8 cellular contexts compared by ENCODE assay signal in the genomic region with DNA sequence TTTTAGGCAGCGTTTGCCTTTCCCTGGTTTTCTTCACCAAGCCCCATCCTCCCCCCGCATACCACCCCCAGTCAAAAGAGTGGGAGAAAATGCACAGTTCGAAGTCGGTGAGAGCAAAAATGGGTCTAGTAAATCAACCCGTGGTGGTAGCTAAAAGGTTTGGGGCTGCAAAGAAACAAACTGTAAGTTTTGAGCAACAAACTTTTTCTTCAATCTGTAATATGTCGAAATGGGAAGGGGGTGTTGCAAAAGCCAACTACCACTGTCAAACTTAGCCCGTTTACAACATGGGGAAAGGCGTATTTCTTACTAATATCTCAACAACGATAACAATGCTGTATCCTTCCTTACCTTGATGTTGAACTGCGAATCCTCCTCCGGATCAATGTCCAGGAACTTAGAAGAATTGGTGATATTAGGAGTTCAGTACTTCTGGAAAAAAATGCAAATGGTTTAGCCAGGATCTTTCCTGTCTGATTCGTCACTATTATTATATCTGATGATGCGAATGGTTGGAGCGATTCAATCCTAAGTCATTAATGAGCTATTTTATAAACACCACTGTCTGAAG. TPM values are rescaled to one million over a fixed set of nuclear protein-coding genes. Genes with fewer than 3 reads are reported as not detected.
DNase-seq lines count a peak whose midpoint lies in the region; ATAC-seq and TF ChIP-seq lines count a peak whose summit lies in the region.

No MANE protein-coding gene starts in this region.

- peaks cover 27% of the 10 kb centered on the region for H3K4me1 Mint-ChIP-seq in activated CD4-positive, alpha-beta T cell treated with anti-CD3 and anti-CD28 coated beads for 36 hours
- H3K4me1 Mint-ChIP-seq in endothelial cell (ENCODE audit: unreplicated experiment) = peaks cover 18% of the 10 kb centered on the region

- CTCF ChIA-PET in activated CD4-positive, alpha-beta T cell treated with anti-CD3 and anti-CD28 coated beads for 36 hours (lab: Charles Lee) = interaction anchor here (0.6 kb wide), 1 partner anchor 1151 kb away, joined by 3 read pairs; no protein-coding TSS in a partner anchor
- CTCF ChIA-PET in PC-9 (lab: Charles Lee) = interaction anchor here (0.6 kb wide), 1 partner anchor 11 kb away, joined by 3 read pairs; no protein-coding TSS in a partner anchor

- no peak for DNase-seq in activated CD4-positive, alpha-beta T cell treated with anti-CD3 and anti-CD28 coated beads for 36 hours
- no peak for DNase-seq in activated CD4-positive, alpha-beta T cell treated with anti-CD3 and anti-CD28 coated beads, Interleukin-2, amount 50 U/mL, for 4 hours
- DNase-seq in PC-9 = peak in 1 of 2 experiments; percentile 57
- no peak for DNase-seq in endothelial cell (ENCODE audit: low spot score)
- no peak for DNase-seq in ovary
- DNase-seq in NCI-H2081 treated with DMSO at 0.1 percent for 48 hours (lab: John Stamatoyannopoulos, UW) = no peak

- peaks cover 43% of the 10 kb centered on the region for H3K27me3 Mint-ChIP-seq in activated CD4-positive, alpha-beta T cell treated with anti-CD3 and anti-CD28 coated beads for 36 hours
- peaks cover 20% of the 10 kb centered on the region for H3K27me3 Mint-ChIP-seq in endothelial cell (ENCODE audit: unreplicated experiment)

- no peak for TF ChIP-seq CTCF in PC-9 (conservative IDR thresholded peaks at IDR 0.05)
- no peak for TF ChIP-seq CTCF in endothelial cell (IDR thresholded peaks at IDR 0.05; ENCODE audit: unreplicated experiment)
- no peak for TF ChIP-seq CTCF in ovary (IDR thresholded peaks at IDR 0.05)

- H3K36me3 ChIP-seq in PC-9 (ENCODE audit: low read depth) (no peaks in the 10 kb centered on the region), ovary (no peaks in the 10 kb centered on the region)

- H3K27me3 ChIP-seq in PC-9 (ENCODE audit: insufficient read depth, low read depth) (0 out of 2 replicates have a peak, but pooled peaks cover 4% of the 10 kb centered on the region), ovary (peaks cover 3% of the 10 kb centered on the region)

- POLR2A ChIA-PET in activated CD4-positive, alpha-beta T cell treated with anti-CD3 and anti-CD28 coated beads for 36 hours (lab: Charles Lee) = no interaction called here
- POLR2A ChIA-PET in PC-9 (lab: Charles Lee; ENCODE audit: unreplicated experiment) = interaction anchor here (0.7 kb wide), 1 partner anchor 1724 kb away, joined by 3 read pairs; no protein-coding TSS in a partner anchor

- no peak for TF ChIP-seq POLR2A in ovary (IDR thresholded peaks at IDR 0.05)

- no peaks in the 10 kb centered on the region for H3K79me2 ChIP-seq in PC-9 (ENCODE audit: low read depth)

- no peaks in the 10 kb centered on the region for H3K9me3 Mint-ChIP-seq in activated CD4-positive, alpha-beta T cell treated with anti-CD3 and anti-CD28 coated beads for 36 hours (ENCODE audit: low read depth)
- no peaks in the 10 kb centered on the region for H3K9me3 Mint-ChIP-seq in endothelial cell (ENCODE audit: unreplicated experiment)

- WGBS in ovary, 3 donors = 12 to 15% (median 14%) methylated on average over 14 of the region's 14 CpGs

- H3K4me3 ChIP-seq in PC-9 (peak overlapping the region; percentile 69), ovary (peak overlapping the region; percentile 92)

- H3K27ac Mint-ChIP-seq in activated CD4-positive, alpha-beta T cell treated with anti-CD3 and anti-CD28 coated beads for 36 hours = no peak overlapping the region
- H3K27ac Mint-ChIP-seq in endothelial cell (ENCODE audit: unreplicated experiment) = peak overlapping the region; percentile 44

- H3K36me3 Mint-ChIP-seq in activated CD4-positive, alpha-beta T cell treated with anti-CD3 and anti-CD28 coated beads for 36 hours (ENCODE audit: low read depth) = no peaks in the 10 kb centered on the region
- no peaks in the 10 kb centered on the region for H3K36me3 Mint-ChIP-seq in endothelial cell (ENCODE audit: low read depth, unreplicated experiment)

- ATAC-seq in activated CD4-positive, alpha-beta T cell treated with anti-CD3 and anti-CD28 coated beads for 36 hours = no peak
- ATAC-seq in GM21737 (IDR thresholded peaks at IDR 0.05; ENCODE audit: unreplicated experiment) (no peak), HG03571 (IDR thresholded peaks at IDR 0.05; ENCODE audit: unreplicated experiment) (no peak)

- H3K4me2 ChIP-seq in PC-9 = peak overlapping the region; percentile 100

- 0 out of 2 replicates have a peak, but pooled peaks cover 8% of the 10 kb centered on the region for H3F3A ChIP-seq in PC-9 (ENCODE audit: insufficient read depth, low read depth)

- peak overlapping the region; percentile 84 for H2AFZ ChIP-seq in PC-9

- no peaks in the 10 kb centered on the region for H3K9me2 ChIP-seq in PC-9 (ENCODE audit: insufficient read depth)

- H3K9me3 ChIP-seq in PC-9 (ENCODE audit: insufficient read depth, low read depth) (no peaks in the 10 kb centered on the region), ovary (no peaks in the 10 kb centered on the region)

- H3K4me1 ChIP-seq in PC-9 (replicated peaks; ENCODE audit: insufficient read depth) (peaks cover 19% of the 10 kb centered on the region), ovary (ENCODE audit: insufficient read depth) (peaks cover 21% of the 10 kb centered on the region)

- intact Hi-C loops in activated CD4-positive, alpha-beta T cell treated with anti-CD3 and anti-CD28 coated beads for 36 hours (cut with DNase I, micrococcal nuclease) = loop anchor here in 1 of 2 experiments (1.0 to 10.0 kb wide), 4 partner anchors 9 to 1755 kb away; a partner anchor contains a TSS
- intact Hi-C loops in PC-9 (cut with micrococcal nuclease; ENCODE audit: unreplicated experiment) (no loop called here), ovary (cut with DNase I) (no loop called here)

- no peaks in the 10 kb centered on the region for H4K20me1 ChIP-seq in PC-9 (ENCODE audit: insufficient read depth)

- peak overlapping the region; percentile 82 for H3K4me3 Mint-ChIP-seq in activated CD4-positive, alpha-beta T cell treated with anti-CD3 and anti-CD28 coated beads for 36 hours
- H3K4me3 Mint-ChIP-seq in endothelial cell (ENCODE audit: unreplicated experiment) = peak overlapping the region; percentile 96

- TF ChIP-seq EP300 in ovary (IDR thresholded peaks at IDR 0.05) = no peak

- TSS peak; percentile 63 for BruUV-seq in PC-9 (replicated peaks; lab: Mats Ljungman, UMichigan)

- H3K27ac ChIP-seq in PC-9 (peak overlapping the region; percentile 78), ovary (no peak overlapping the region)

RNA-seq across cellular contexts. Expression of a gene that starts 2.4 kb away (rescaled TPM):
- under 1 TPM; 0.07 to 0.21 TPM for total RNA-seq in activated CD4-positive, alpha-beta T cell treated with anti-CD3 and anti-CD28 coated beads for 36 hours
- 7.3 and 7.8 TPM in 2 replicates for total RNA-seq in PC-9 (2021)
- 3.8 TPM for total RNA-seq in endothelial cell (ENCODE audit: unreplicated experiment)
- 1 to 10 TPM; 1.3 to 6.3 (median 3.9) TPM for total RNA-seq in ovary
- polyA plus RNA-seq in ovary = 1 to 10 TPM in 1 of 2 donors, under 1 TPM in 1; 0.92 to 2.2 TPM
